Comparison of ENCODE assay signal across 29 cellular contexts in the genomic region with DNA sequence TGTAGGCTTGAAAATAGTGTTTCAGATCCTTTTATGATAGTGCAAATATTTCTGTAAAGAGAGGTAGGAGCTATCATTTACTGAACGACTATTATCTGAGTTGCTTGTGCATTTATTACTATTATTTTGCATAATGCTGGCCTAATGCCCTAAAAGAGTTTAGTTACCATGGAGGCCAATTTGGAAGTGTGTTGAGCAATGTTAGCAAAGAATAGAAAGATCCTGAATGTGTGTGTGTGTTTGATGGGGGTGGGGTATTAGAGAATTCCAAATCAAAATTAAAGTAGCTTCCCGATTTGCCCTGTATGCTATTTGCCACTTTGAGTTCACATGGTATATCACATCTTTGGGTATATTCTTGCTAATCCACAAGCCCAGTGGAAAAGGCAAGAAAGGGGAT. TPM values are rescaled to one million over a fixed set of nuclear protein-coding genes. Genes with fewer than 3 reads are reported as not detected.
"Had no signal": no experiment of that assay in that cellular context is flagged by ENCODE, and none has a peak within 500 bp of the region (broad histone marks: within the 10 kb centered on the region; RNA-seq: fewer than 3 reads in every experiment).

No MANE protein-coding gene starts in this region.

- H3K9me3 Mint-ChIP-seq: endodermal cell; memory B cell; natural killer cell; stimulated activated memory B cell treated with anti-CD40 and anti-IgM and Interleukin-4, amounts not matched to agents 10 μg/mL and 1 μg/mL and 100 μg/mL, for 72 hours had no signal

- H3K36me3 ChIP-seq: gastroesophageal sphincter, heart right ventricle, right lobe of liver, transverse colon, upper lobe of right lung, uterus had no signal

- H3K4me3 ChIP-seq: dorsolateral prefrontal cortex, gastroesophageal sphincter, heart right ventricle, lung, right lobe of liver, transverse colon, upper lobe of right lung, uterus had no signal

- H3K27ac Mint-ChIP-seq: endodermal cell; memory B cell; natural killer cell; progenitor cell of endocrine pancreas; stimulated activated memory B cell treated with anti-CD40 and anti-IgM and Interleukin-4, amounts not matched to agents 10 μg/mL and 1 μg/mL and 100 μg/mL, for 72 hours had no signal

- H3K4me1 ChIP-seq: parathyroid adenoma, transverse colon, upper lobe of right lung, uterus had no signal

- H3K27me3 Mint-ChIP-seq: progenitor cell of endocrine pancreas; stimulated activated memory B cell treated with anti-CD40 and anti-IgM and Interleukin-4, amounts not matched to agents 10 μg/mL and 1 μg/mL and 100 μg/mL, for 72 hours had no signal

- DNase-seq: caudate nucleus; cerebellar nuclear complex; dorsolateral prefrontal cortex; effector CD4-positive, alpha-beta T cell; endodermal cell; foreskin fibroblast; heart right ventricle; hippocampal formation; kidney glomerular epithelial cell; left colon; natural killer cell; occipital lobe; right lobe of liver; stimulated activated CD4-positive, alpha-beta T cell treated with anti-CD3 and anti-CD28 coated beads, Interleukin-2, amount 100 ng/mL, for 24 hours; stimulated activated CD4-positive, alpha-beta T cell treated with anti-CD3 and anti-CD28 coated beads, Interleukin-4, amount 100 ng/mL, for 4 hours; stimulated activated naive CD8-positive, alpha-beta T cell treated with anti-CD3 and anti-CD28 coated beads, Interleukin-15, Interleukin-2, amounts not matched to agents 100 U/mL and 50 U/mL, for 24 hours; transverse colon; upper lobe of right lung; uterus had no signal

- ATAC-seq: esophagus mucosa; gastroesophageal sphincter; left colon; natural killer cell; stimulated activated memory B cell treated with anti-CD40 and anti-IgM and Interleukin-4, amounts not matched to agents 10 μg/mL and 1 μg/mL and 100 μg/mL, for 72 hours; stimulated activated naive CD8-positive, alpha-beta T cell treated with anti-CD3 and anti-CD28 coated beads, Interleukin-15, Interleukin-2, amounts not matched to agents 100 U/mL and 50 U/mL, for 24 hours; upper lobe of right lung had no signal

- H3K4me3 Mint-ChIP-seq: endodermal cell; memory B cell; natural killer cell; stimulated activated memory B cell treated with anti-CD40 and anti-IgM and Interleukin-4, amounts not matched to agents 10 μg/mL and 1 μg/mL and 100 μg/mL, for 72 hours had no signal

- H3K36me3 Mint-ChIP-seq: memory B cell; natural killer cell; stimulated activated memory B cell treated with anti-CD40 and anti-IgM and Interleukin-4, amounts not matched to agents 10 μg/mL and 1 μg/mL and 100 μg/mL, for 72 hours had no signal

- H3K9ac ChIP-seq: parathyroid adenoma had no signal

- H3K4me1 Mint-ChIP-seq: endodermal cell; memory B cell; natural killer cell; stimulated activated memory B cell treated with anti-CD40 and anti-IgM and Interleukin-4, amounts not matched to agents 10 μg/mL and 1 μg/mL and 100 μg/mL, for 72 hours had no signal

- H3K27ac ChIP-seq: epithelial cell of prostate, gastroesophageal sphincter, heart right ventricle, parathyroid adenoma, right lobe of liver, transverse colon, upper lobe of right lung, uterus had no signal

- H3K27me3 ChIP-seq: gastroesophageal sphincter, heart right ventricle, right lobe of liver, transverse colon, upper lobe of right lung, uterus had no signal

- H3K9me3 ChIP-seq: gastroesophageal sphincter, heart right ventricle, right lobe of liver, transverse colon, upper lobe of right lung, uterus had no signal

RNA-seq across cellular contexts. Expression of a gene that starts 45.5 kb away (rescaled TPM):
- total RNA-seq: endodermal cell, esophagus mucosa, gastroesophageal sphincter, heart right ventricle, left colon, liver, lung, mononuclear cell, natural killer cell, occipital lobe, progenitor cell of endocrine pancreas, right lobe of liver, transverse colon, upper lobe of right lung, uterus had no signal
